In the genomic region with DNA sequence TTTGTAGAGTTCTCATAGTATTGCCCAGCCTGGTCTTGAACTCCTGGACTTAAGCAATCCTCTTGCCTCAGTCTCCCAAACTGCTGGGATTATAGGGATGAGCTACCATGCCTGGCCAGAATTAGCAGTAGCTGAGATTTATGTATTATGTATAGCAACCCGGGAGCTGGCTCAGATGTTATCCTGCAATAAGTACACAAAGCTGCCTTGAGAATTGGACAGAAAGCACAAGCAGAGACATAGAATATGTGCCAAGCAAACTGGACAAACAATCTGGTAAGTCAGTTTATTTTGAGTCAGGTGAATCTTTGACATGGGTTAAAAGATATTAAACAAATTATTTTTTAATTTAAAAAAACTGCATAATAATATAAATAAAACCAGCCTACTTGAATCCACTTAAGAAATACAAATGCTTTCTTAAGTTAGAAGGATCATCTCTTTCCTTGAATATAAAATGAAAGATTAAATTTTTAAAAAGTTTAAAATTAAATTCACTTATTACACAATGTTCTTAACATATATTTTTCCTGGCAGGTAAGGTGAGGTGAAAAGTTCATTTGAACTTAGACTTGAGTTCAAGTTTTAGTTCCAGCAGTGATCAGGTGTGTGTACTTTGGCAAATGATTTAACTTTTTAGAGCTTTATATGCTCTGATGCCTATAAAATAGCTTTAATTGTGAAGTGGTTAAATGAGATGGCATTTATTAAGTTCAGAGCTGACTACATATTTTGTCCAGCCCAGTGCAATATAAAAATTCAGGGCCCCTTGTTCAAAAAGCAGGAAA, we compare ENCODE assay signal across 21 cellular contexts.
DNase-seq lines count a peak whose midpoint lies in the region; ATAC-seq, FAIRE-seq and TF ChIP-seq lines count a peak whose summit lies in the region.
"Had no signal": no experiment of that assay in that cellular context is flagged by ENCODE, and none has a peak within 500 bp of the region (broad histone marks: within the 10 kb centered on the region; RNA-seq: fewer than 3 reads in every experiment).

No MANE protein-coding gene starts in this region.

- peaks cover 7% of the 10 kb centered on the region for H3K4me1 ChIP-seq in prostate gland (replicated peaks)
- H3K4me1 ChIP-seq: BLaER1 treated with 17β-estradiol and CSF1 and Interleukin-3, amounts not matched to agents 10 nM and 100 nM had no signal

- no peaks in the 10 kb centered on the region for H3K36me3 ChIP-seq in prostate gland

- H3K27ac ChIP-seq in VCaP, result peak overlapping the region; percentile 20; the same call in 1 of the 2 replicates
- peak overlapping the region; percentile 4 to 61 for H3K27ac ChIP-seq in prostate gland
- H3K27ac ChIP-seq: BLaER1 treated with 17β-estradiol and CSF1 and Interleukin-3, amounts not matched to agents 10 nM and 100 nM had no signal

- DNase-seq in left colon, result no peak
- DNase-seq in prostate gland (ENCODE audit: low spot score), result peak; percentile 63
- no peak for DNase-seq in activated T-helper 1 cell treated with anti-CD3 and anti-CD28 coated beads, Interleukin-12 subunit alpha, Interleukin-12 subunit beta, Interleukin-2, Interleukin-4 antibody, amounts not matched to agents 30 ng/mL and 10 ng/mL and 1 ng/mL, durations not matched to agents 14 hours and 24 hours and 36 hours (ENCODE audit: low spot score)
- DNase-seq in activated T-cell treated with anti-CD3 and anti-CD28 coated beads, Interleukin-2, amount 50 U/mL, for 1 hour, result no peak
- no peak for DNase-seq in KBM-7
- DNase-seq: 8988T; CD4-positive, CD25-positive, alpha-beta regulatory T cell; CD8-positive, alpha-beta memory T cell; COR-L47; DMS 273 treated with DMSO at 0.1 percent for 48 hours; DMS53; DND-41; EL; H9 had no signal

- peaks cover 4% of the 10 kb centered on the region for H3K27me3 Mint-ChIP-seq in activated T-helper 1 cell treated with anti-CD3 and anti-CD28 coated beads, Interleukin-12 subunit alpha, Interleukin-12 subunit beta, Interleukin-2, Interleukin-4 antibody, amounts not matched to agents 30 ng/mL and 10 ng/mL and 1 ng/mL, durations not matched to agents 14 hours and 24 hours and 36 hours (ENCODE audit: insufficient read depth)

- no peaks in the 10 kb centered on the region for H3K9me3 ChIP-seq in prostate gland

- no peaks in the 10 kb centered on the region for H3K4me1 Mint-ChIP-seq in activated T-helper 1 cell treated with anti-CD3 and anti-CD28 coated beads, Interleukin-12 subunit alpha, Interleukin-12 subunit beta, Interleukin-2, Interleukin-4 antibody, amounts not matched to agents 30 ng/mL and 10 ng/mL and 1 ng/mL, durations not matched to agents 14 hours and 24 hours and 36 hours (ENCODE audit: low read depth)
- H3K4me1 Mint-ChIP-seq: B cell; CD4-positive, CD25-positive, alpha-beta regulatory T cell; H9 had no signal

- peaks cover 20% of the 10 kb centered on the region for H3K9me3 Mint-ChIP-seq in activated T-helper 1 cell treated with anti-CD3 and anti-CD28 coated beads, Interleukin-12 subunit alpha, Interleukin-12 subunit beta, Interleukin-2, Interleukin-4 antibody, amounts not matched to agents 30 ng/mL and 10 ng/mL and 1 ng/mL, durations not matched to agents 14 hours and 24 hours and 36 hours

- FAIRE-seq in A204.1 (lab: Jason Lieb, UNC), result peak; percentile 41
- FAIRE-seq: GM12878, GM19239, H1 had no signal

- in situ Hi-C loops in KBM-7 (cut with MboI; ENCODE audit: low pct_unique_long_range_greater_than_20kb, low sequenced_read_pairs), result no loop called here

- H3K4me3 Mint-ChIP-seq in activated T-helper 1 cell treated with anti-CD3 and anti-CD28 coated beads, Interleukin-12 subunit alpha, Interleukin-12 subunit beta, Interleukin-2, Interleukin-4 antibody, amounts not matched to agents 30 ng/mL and 10 ng/mL and 1 ng/mL, durations not matched to agents 14 hours and 24 hours and 36 hours, result no peak overlapping the region
- H3K4me3 Mint-ChIP-seq: B cell; CD8-positive, alpha-beta memory T cell; H9 had no signal

- H3K27ac Mint-ChIP-seq in activated T-helper 1 cell treated with anti-CD3 and anti-CD28 coated beads, Interleukin-12 subunit alpha, Interleukin-12 subunit beta, Interleukin-2, Interleukin-4 antibody, amounts not matched to agents 30 ng/mL and 10 ng/mL and 1 ng/mL, durations not matched to agents 14 hours and 24 hours and 36 hours, result no peak overlapping the region
- H3K27ac Mint-ChIP-seq: B cell; CD4-positive, CD25-positive, alpha-beta regulatory T cell; CD8-positive, alpha-beta memory T cell; H9 had no signal

- peak; percentile 84 for ATAC-seq in left colon
- ATAC-seq: GM12878 had no signal

- H3K4me3 ChIP-seq in prostate gland, result no peak overlapping the region
- H3K4me3 ChIP-seq: GM12878 had no signal

- intact Hi-C loops in left colon (cut with DNase I, micrococcal nuclease) (no loop called here), prostate gland (cut with DNase I) (no loop called here)
- intact Hi-C loops in activated T-helper 1 cell treated with anti-CD3 and anti-CD28 coated beads, Interleukin-12 subunit alpha, Interleukin-12 subunit beta, Interleukin-2, Interleukin-4 antibody, amounts not matched to agents 30 ng/mL and 10 ng/mL and 1 ng/mL, durations not matched to agents 14 hours and 24 hours and 36 hours (cut with micrococcal nuclease), result no loop called here

- TF ChIP-seq POLR2A in prostate gland (IDR thresholded peaks at IDR 0.05), result no peak

- 0% methylated on average over 1 of the region's 1 CpG for whole genome bisulfite sequencing in prostate gland

- H3K27me3 ChIP-seq in prostate gland (replicated peaks; ENCODE audit: insufficient read depth), result no peaks in the 10 kb centered on the region
- H3K27me3 ChIP-seq: BLaER1 treated with 17β-estradiol and CSF1 and Interleukin-3, amounts not matched to agents 10 nM and 100 nM had no signal

- H3K36me3 Mint-ChIP-seq in activated T-helper 1 cell treated with anti-CD3 and anti-CD28 coated beads, Interleukin-12 subunit alpha, Interleukin-12 subunit beta, Interleukin-2, Interleukin-4 antibody, amounts not matched to agents 30 ng/mL and 10 ng/mL and 1 ng/mL, durations not matched to agents 14 hours and 24 hours and 36 hours (ENCODE audit: low read depth), result peaks cover 2% of the 10 kb centered on the region
- H3K36me3 Mint-ChIP-seq: CD4-positive, CD25-positive, alpha-beta regulatory T cell had no signal

- TF ChIP-seq CTCF in VCaP (conservative IDR thresholded peaks at IDR 0.05) (no peak), prostate gland (IDR thresholded peaks at IDR 0.05) (no peak)
